Comparison of ENCODE assay signal across 31 cellular contexts in genomic region chr10:47189802-47190201, GRCh38.
"Had no signal": no experiment of that assay in that cellular context is flagged by ENCODE, and none has a peak within 500 bp of the region (broad histone marks: within the 10 kb centered on the region; RNA-seq: fewer than 3 reads in every experiment).

No MANE protein-coding gene starts in this region.

- H3K4me1 ChIP-seq: pancreas, prostate gland, sigmoid colon, stomach, thyroid gland, upper lobe of right lung had no signal

- ATAC-seq: activated CD4-positive, CD25-positive, alpha-beta regulatory T cell treated with anti-CD3 and anti-CD28 coated beads, Interleukin-2, amount 50 U/mL, for 24 hours; naive thymus-derived CD4-positive, alpha-beta T cell; pancreas; stimulated activated memory B cell treated with anti-CD40 and anti-IgM and Interleukin-4, amounts not matched to agents 10 μg/mL and 1 μg/mL and 100 μg/mL, for 72 hours; upper lobe of right lung had no signal

- H3K9me3 ChIP-seq: pancreas, prostate gland, sigmoid colon, stomach, thyroid gland, upper lobe of right lung had no signal

- H3K27ac ChIP-seq: pancreas, prostate gland, sigmoid colon, stomach, thyroid gland, upper lobe of right lung, WERI-Rb-1 had no signal

- H3K4me3 ChIP-seq: pancreas, prostate gland, sigmoid colon, stomach, thyroid gland, upper lobe of right lung had no signal

- DNase-seq: activated CD4-positive, alpha-beta T cell treated with anti-CD3 and anti-CD28 coated beads for 48 hours; activated CD4-positive, alpha-beta T cell treated with anti-CD3 and anti-CD28 coated beads, Interleukin-2, amount 50 U/mL, for 48 hours; activated CD8-positive, alpha-beta memory T cell treated with anti-CD3 and anti-CD28 coated beads, Interleukin-2, amount 50 U/mL, for 4 hours; activated gamma-delta T cell; activated naive CD4-positive, alpha-beta T cell treated with anti-CD3 and anti-CD28 coated beads, Interleukin-2, amount 50 U/mL, for 16 hours; activated T-cell treated with anti-CD3 and anti-CD28 coated beads, Interleukin-2, amount 50 U/mL, for 24 hours; amygdala; caudate nucleus; foreskin fibroblast; head of caudate nucleus; hypothalamus; immature natural killer cell; kidney; midbrain; naive thymus-derived CD4-positive, alpha-beta T cell; nucleus accumbens; pancreas; retina; sigmoid colon; small intestine; stimulated activated CD4-positive, alpha-beta T cell treated with anti-CD3 and anti-CD28 coated beads, Interleukin-1b, Interleukin-23, amount 100 ng/mL, for 48 hours; stimulated activated CD4-positive, alpha-beta T cell treated with anti-CD3 and anti-CD28 coated beads, Interleukin-4, amount 100 ng/mL, for 4 hours; stimulated activated CD8-positive, alpha-beta memory T cell treated with anti-CD3 and anti-CD28 coated beads, Interleukin-4, amount 100 ng/mL, for 48 hours; stomach; T1000; thyroid gland; upper lobe of right lung; WERI-Rb-1 had no signal

- H3K36me3 ChIP-seq: pancreas, prostate gland, sigmoid colon, stomach, thyroid gland, upper lobe of right lung, WERI-Rb-1 had no signal

- H3K27me3 ChIP-seq: pancreas, sigmoid colon, stomach, thyroid gland, upper lobe of right lung had no signal
